Comparison of ENCODE assay signal across 25 cellular contexts in genomic region chr4:7526491-7526890, GRCh38.
"Had no signal": no experiment of that assay in that cellular context is flagged by ENCODE, and none has a peak within 500 bp of the region (broad histone marks: within the 10 kb centered on the region; RNA-seq: fewer than 3 reads in every experiment).

No MANE protein-coding gene starts in this region.

- H3K4me3 Mint-ChIP-seq: memory B cell; mesothelial cell of epicardium; neural crest cell; stimulated activated effector memory CD8-positive, alpha-beta T cell treated with anti-CD3 and anti-CD28 coated beads, Interleukin-12 subunit alpha, Interleukin-12 subunit beta, amount 100 ng/mL, for 72 hours had no signal

- H3K4me3 ChIP-seq: coronary artery, heart left ventricle, left ventricle myocardium inferior, lower lobe of right lung, pancreas, suprapubic skin, thyroid gland, upper lobe of left lung, uterus had no signal

- H3K9me3 ChIP-seq: heart left ventricle, left ventricle myocardium inferior, lower lobe of right lung, pancreas, suprapubic skin, thyroid gland, upper lobe of left lung, uterus had no signal

- H3K27me3 ChIP-seq: pancreas, thyroid gland, uterus had no signal

- H3K36me3 Mint-ChIP-seq: memory B cell; mesothelial cell of epicardium; natural killer cell; stimulated activated effector memory CD8-positive, alpha-beta T cell treated with anti-CD3 and anti-CD28 coated beads, Interleukin-12 subunit alpha, Interleukin-12 subunit beta, amount 100 ng/mL, for 72 hours had no signal

- H3K27ac Mint-ChIP-seq: memory B cell; mesothelial cell of epicardium; progenitor cell of endocrine pancreas; stimulated activated effector memory CD8-positive, alpha-beta T cell treated with anti-CD3 and anti-CD28 coated beads, Interleukin-12 subunit alpha, Interleukin-12 subunit beta, amount 100 ng/mL, for 72 hours had no signal

- DNase-seq: effector CD4-positive, alpha-beta T cell; foreskin melanocyte; heart left ventricle; hypothalamus; kidney; left cardiac atrium; left ventricle myocardium inferior; lower lobe of right lung; natural killer cell; occipital lobe; pancreas; right cardiac atrium; small intestine; stimulated activated CD4-positive, alpha-beta T cell treated with anti-CD3 and anti-CD28 coated beads, Interleukin-12 subunit alpha, Interleukin-12 subunit beta, amount 100 ng/mL, for 4 hours; stimulated activated naive CD8-positive, alpha-beta T cell treated with anti-CD3 and anti-CD28 coated beads, Interleukin-15, Interleukin-2, amounts not matched to agents 100 U/mL and 50 U/mL, for 24 hours; thyroid gland; uterus had no signal

- H3K4me1 ChIP-seq: heart left ventricle, left ventricle myocardium inferior, lower lobe of right lung, pancreas, suprapubic skin, thyroid gland, upper lobe of left lung, uterus had no signal

- H3K36me3 ChIP-seq: heart left ventricle, left ventricle myocardium inferior, lower lobe of right lung, pancreas, suprapubic skin, thyroid gland, upper lobe of left lung, uterus had no signal

- H3K9me3 Mint-ChIP-seq: memory B cell; mesothelial cell of epicardium; natural killer cell; neural crest cell; stimulated activated effector memory CD8-positive, alpha-beta T cell treated with anti-CD3 and anti-CD28 coated beads, Interleukin-12 subunit alpha, Interleukin-12 subunit beta, amount 100 ng/mL, for 72 hours had no signal

- H3K27ac ChIP-seq: coronary artery, heart left ventricle, left ventricle myocardium inferior, lower lobe of right lung, pancreas, suprapubic skin, thyroid gland, upper lobe of left lung, uterus had no signal
